8 cellular contexts compared by ENCODE assay signal in the genomic region with DNA sequence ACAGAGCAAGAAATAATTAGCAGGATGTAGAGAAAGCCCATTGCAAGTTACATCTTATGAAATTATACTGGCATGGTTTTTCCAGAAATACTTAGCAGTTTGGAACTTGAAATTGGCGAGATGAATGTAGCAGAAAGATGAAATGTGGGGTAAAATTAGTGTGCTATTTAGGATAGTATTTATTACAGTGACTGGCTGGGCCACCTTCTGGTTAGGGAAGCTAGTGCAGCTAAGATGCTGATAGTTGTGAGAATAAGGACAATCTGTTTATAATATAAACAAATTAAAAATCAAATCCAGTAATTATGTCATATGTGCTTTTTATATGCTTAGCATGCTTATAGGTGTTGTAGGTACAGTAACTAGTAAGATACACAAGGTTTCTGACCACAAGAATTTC.
A peak's percentile ranks its signal among the peaks of the same experiment; 100 is the strongest.
DNase-seq lines count a peak whose midpoint lies in the region; ATAC-seq and TF ChIP-seq lines count a peak whose summit lies in the region.

No MANE protein-coding gene starts in this region.

- POLR2A ChIA-PET in RWPE1 (lab: Yijun Ruan, JAX; ENCODE audit: low non-redundant PET) = no interaction called here

- H3K4me3 Mint-ChIP-seq in activated T-cell treated with anti-CD3 and anti-CD28 coated beads, Interleukin-2, amount 50 U/mL, for 72 hours = no peak overlapping the region
- H3K4me3 Mint-ChIP-seq in T-helper 2 cell treated with Interferon-gamma antibody and Interleukin-4, amounts not matched to agents 5 μg/mL and 100 μg/mL, for 36 hours = no peak overlapping the region

- CTCF ChIA-PET in RWPE1 (lab: Yijun Ruan, JAX) = interaction anchor here (1.8 kb wide), 1 partner anchor 365 kb away, joined by 7 read pairs; no protein-coding TSS in a partner anchor

- peaks cover 0 to 6% of the 10 kb centered on the region in 2 donors for H3K9me3 Mint-ChIP-seq in activated T-cell treated with anti-CD3 and anti-CD28 coated beads, Interleukin-2, amount 50 U/mL, for 72 hours
- H3K9me3 Mint-ChIP-seq in T-helper 2 cell treated with Interferon-gamma antibody and Interleukin-4, amounts not matched to agents 5 μg/mL and 100 μg/mL, for 36 hours = no peaks in the 10 kb centered on the region

- no peak overlapping the region for H3K27ac ChIP-seq in RWPE1
- no peak overlapping the region for H3K27ac ChIP-seq in vagina

- no peaks in the 10 kb centered on the region for H3K27me3 ChIP-seq in vagina

- DNase-seq in AML-193 (lab: John Stamatoyannopoulos, UW) (peak; percentile 0 to 5), RWPE1 (ENCODE audit: low spot score) (no peak), iris pigment epithelial cell (ENCODE audit: low read depth) (peak; percentile 60), vagina (ENCODE audit: extremely low spot score in 2 of 2) (no peak)
- no peak for DNase-seq in activated T-cell treated with anti-CD3 and anti-CD28 coated beads, Interleukin-2, amount 50 U/mL, for 72 hours
- DNase-seq in T-helper 2 cell treated with Interferon-gamma antibody and Interleukin-4, amounts not matched to agents 5 μg/mL and 100 μg/mL, for 36 hours (ENCODE audit: low spot score) = no peak

- TF ChIP-seq CTCF in RWPE1 (conservative IDR thresholded peaks at IDR 0.05; ENCODE audit: low read depth) (peak; percentile 61), vagina (IDR thresholded peaks at IDR 0.05) (peak in 1 of 3 experiments; percentile 24)

- no peaks in the 10 kb centered on the region for H3K36me3 ChIP-seq in vagina

- ATAC-seq in GM21526 (IDR thresholded peaks at IDR 0.05; ENCODE audit: low FRiP score, unreplicated experiment) (peak; percentile 69), GM19023 (IDR thresholded peaks at IDR 0.05; ENCODE audit: unreplicated experiment) (no peak)
- no peak for ATAC-seq in activated T-cell treated with anti-CD3 and anti-CD28 coated beads, Interleukin-2, amount 50 U/mL, for 72 hours (replicated peaks in 1 of 2)

- H3K4me3 ChIP-seq in vagina = no peak overlapping the region

- H3K36me3 Mint-ChIP-seq in activated T-cell treated with anti-CD3 and anti-CD28 coated beads, Interleukin-2, amount 50 U/mL, for 72 hours (ENCODE audit: insufficient read depth in 2 of 2) = peaks cover 0 to 1% of the 10 kb centered on the region in 2 donors
- H3K36me3 Mint-ChIP-seq in T-helper 2 cell treated with Interferon-gamma antibody and Interleukin-4, amounts not matched to agents 5 μg/mL and 100 μg/mL, for 36 hours (ENCODE audit: low read depth) = no peaks in the 10 kb centered on the region

- H3K27me3 Mint-ChIP-seq in activated T-cell treated with anti-CD3 and anti-CD28 coated beads, Interleukin-2, amount 50 U/mL, for 72 hours (ENCODE audit: low read depth) = no peaks in the 10 kb centered on the region
- peaks cover 2% of the 10 kb centered on the region for H3K27me3 Mint-ChIP-seq in T-helper 2 cell treated with Interferon-gamma antibody and Interleukin-4, amounts not matched to agents 5 μg/mL and 100 μg/mL, for 36 hours (ENCODE audit: low read depth)

- no peak for TF ChIP-seq POLR2A in vagina (IDR thresholded peaks at IDR 0.05)

- H3K9me3 ChIP-seq in vagina = peaks cover 7% of the 10 kb centered on the region

- H3K27ac Mint-ChIP-seq in activated T-cell treated with anti-CD3 and anti-CD28 coated beads, Interleukin-2, amount 50 U/mL, for 72 hours = no peak overlapping the region
- no peak overlapping the region for H3K27ac Mint-ChIP-seq in T-helper 2 cell treated with Interferon-gamma antibody and Interleukin-4, amounts not matched to agents 5 μg/mL and 100 μg/mL, for 36 hours

- no peaks in the 10 kb centered on the region for H3K4me1 ChIP-seq in vagina

- no peaks in the 10 kb centered on the region for H3K4me1 Mint-ChIP-seq in activated T-cell treated with anti-CD3 and anti-CD28 coated beads, Interleukin-2, amount 50 U/mL, for 72 hours (ENCODE audit: low read depth)
- H3K4me1 Mint-ChIP-seq in T-helper 2 cell treated with Interferon-gamma antibody and Interleukin-4, amounts not matched to agents 5 μg/mL and 100 μg/mL, for 36 hours (ENCODE audit: low read depth) = no peaks in the 10 kb centered on the region

- intact Hi-C loops in vagina (cut with DNase I) = no loop called here

Comparison
In these comparisons a context has a peak if more than half of its experiments do, and no peak if none do; other contexts are left out.
1. DNase-seq: peak in AML-193 (2 of 2) and iris pigment epithelial cell (single experiment); none in RWPE1 (single experiment), activated T-cell treated with anti-CD3 and anti-CD28 coated beads, Interleukin-2, amount 50 U/mL, for 72 hours (0 of 2), T-helper 2 cell treated with Interferon-gamma antibody and Interleukin-4, amounts not matched to agents 5 μg/mL and 100 μg/mL, for 36 hours (single experiment) and vagina (0 of 2).